ENCODE assay signal across 1 cellular context in genomic region chr2:119469661-119470297, GRCh38.
TF ChIP-seq lines count a peak whose summit lies in the region.

No MANE protein-coding gene starts in this region.

TF ChIP-seq in HepG2, 621 proteins besides CTCF, POLR2A, EP300 and RAD21 (continued from another document):
- TF ChIP-seq SMAD3 (CRISPR knock-in tag; IDR thresholded peaks at IDR 0.05) (0 out of 2 replicates have a peak, but pooled peaks have one; percentile 23), DNMT1 (CRISPR knock-in tag; IDR thresholded peaks at IDR 0.05) (no peak), MIER3 (CRISPR knock-in tag; IDR thresholded peaks at IDR 0.05; ENCODE audit: borderline replicate concordance) (no peak; the same call in 1 of the 2 replicates), ZNF362 (CRISPR knock-in tag; IDR thresholded peaks at IDR 0.05; ENCODE audit: borderline replicate concordance) (no peak; the same call in 1 of the 2 replicates), TEAD3 (CRISPR knock-in tag; optimal IDR thresholded peaks at IDR 0.05; ENCODE audit: borderline replicate concordance) (peak; percentile 58), ZNF691 (CRISPR knock-in tag; IDR thresholded peaks at IDR 0.05; ENCODE audit: borderline replicate concordance, low read depth) (no peak), GATAD1 (CRISPR knock-in tag; IDR thresholded peaks at IDR 0.05) (no peak), FOXO1 (CRISPR knock-in tag; IDR thresholded peaks at IDR 0.05) (peak; percentile 67; the same call in 1 of the 2 replicates), ZNF253 (CRISPR knock-in tag; IDR thresholded peaks at IDR 0.05; ENCODE audit: borderline replicate concordance) (no peak), SOX6 (IDR thresholded peaks at IDR 0.05) (no peak), SOX6 (CRISPR knock-in tag; IDR thresholded peaks at IDR 0.05) (peak; percentile 72), ZUFSP (CRISPR knock-in tag; IDR thresholded peaks at IDR 0.05; ENCODE audit: borderline replicate concordance) (no peak), ZSCAN12 (CRISPR knock-in tag; IDR thresholded peaks at IDR 0.05) (no peak), TMF1 (CRISPR knock-in tag; IDR thresholded peaks at IDR 0.05; ENCODE audit: low read depth) (no peak), ZNF577 (CRISPR knock-in tag; IDR thresholded peaks at IDR 0.05; ENCODE audit: borderline replicate concordance, low read depth) (no peak), ZNF230 (CRISPR knock-in tag; IDR thresholded peaks at IDR 0.05) (no peak), ATF1 (CRISPR knock-in tag; IDR thresholded peaks at IDR 0.05) (no peak), ZFP91 (CRISPR knock-in tag; IDR thresholded peaks at IDR 0.05; ENCODE audit: borderline replicate concordance) (no peak), ZSCAN9 (CRISPR knock-in tag; IDR thresholded peaks at IDR 0.05; ENCODE audit: borderline replicate concordance) (no peak), CREBL2 (CRISPR knock-in tag; IDR thresholded peaks at IDR 0.05; ENCODE audit: borderline replicate concordance) (no peak), TAF15 (IDR thresholded peaks at IDR 0.05; ENCODE audit: low read depth, low read length, poor library complexity, severe bottlenecking) (no peak), SAP130 (CRISPR knock-in tag; IDR thresholded peaks at IDR 0.05; ENCODE audit: low read depth) (peak; percentile 53), MAX (IDR thresholded peaks at IDR 0.05) (no peak), MEIS1 (CRISPR knock-in tag; IDR thresholded peaks at IDR 0.05; ENCODE audit: borderline replicate concordance) (no peak), ZFP41 (CRISPR knock-in tag; IDR thresholded peaks at IDR 0.05; ENCODE audit: borderline replicate concordance) (no peak), PLRG1 (conservative IDR thresholded peaks at IDR 0.05) (no peak), NFYC (CRISPR knock-in tag; IDR thresholded peaks at IDR 0.05) (no peak), ZNF484 (CRISPR knock-in tag; IDR thresholded peaks at IDR 0.05; ENCODE audit: borderline replicate concordance, low read depth) (no peak), BCL6 (CRISPR knock-in tag; IDR thresholded peaks at IDR 0.05) (peak; percentile 46; the same call in 1 of the 2 replicates), HNRNPK (IDR thresholded peaks at IDR 0.05; ENCODE audit: low read depth, low read length, poor library complexity, severe bottlenecking) (no peak), NKX3-1 (CRISPR knock-in tag; IDR thresholded peaks at IDR 0.05) (no peak), STAT5B (CRISPR knock-in tag; IDR thresholded peaks at IDR 0.05) (no peak), FOXP1 (IDR thresholded peaks at IDR 0.05) (no peak), FOXP1 (CRISPR knock-in tag; IDR thresholded peaks at IDR 0.05) (peak; percentile 45; the same call in 1 of the 2 replicates), ZNF879 (CRISPR knock-in tag; IDR thresholded peaks at IDR 0.05) (no peak), THYN1 (CRISPR knock-in tag; IDR thresholded peaks at IDR 0.05; ENCODE audit: borderline replicate concordance, low read depth) (no peak), ZNF274 (CRISPR knock-in tag; IDR thresholded peaks at IDR 0.05) (no peak), ZMYM4 (CRISPR knock-in tag; IDR thresholded peaks at IDR 0.05) (peak; percentile 79), FOXA3 (CRISPR knock-in tag; IDR thresholded peaks at IDR 0.05) (peak; percentile 83), ZBTB20 (CRISPR knock-in tag; IDR thresholded peaks at IDR 0.05; ENCODE audit: borderline replicate concordance, low read depth) (0 out of 2 replicates have a peak, but pooled peaks have one; percentile 18), HNF4A (CRISPR knock-in tag; IDR thresholded peaks at IDR 0.05) (peak; percentile 20; the same call in 1 of the 2 replicates)
